In the genomic region with DNA sequence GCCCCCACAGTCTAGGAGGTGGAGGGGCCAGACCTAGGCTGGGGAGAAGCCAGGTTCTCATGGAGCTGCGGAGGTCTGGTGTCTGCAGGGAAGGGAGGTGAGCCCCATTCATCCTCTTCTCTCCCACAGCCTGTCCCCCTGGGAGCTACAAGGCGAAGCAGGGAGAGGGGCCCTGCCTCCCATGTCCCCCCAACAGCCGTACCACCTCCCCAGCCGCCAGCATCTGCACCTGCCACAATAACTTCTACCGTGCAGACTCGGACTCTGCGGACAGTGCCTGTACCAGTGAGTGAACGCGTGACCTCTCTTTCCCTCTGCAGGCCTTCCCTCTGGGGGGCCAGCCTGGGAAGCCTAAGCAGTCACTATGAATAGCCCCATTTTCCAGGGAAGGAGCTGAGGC, we compare ENCODE assay signal across 15 cellular contexts.
"Had no signal": no experiment of that assay in that cellular context is flagged by ENCODE, and none has a peak within 500 bp of the region (broad histone marks: within the 10 kb centered on the region; RNA-seq: fewer than 3 reads in every experiment).

No MANE protein-coding gene starts in this region.

- ATAC-seq: heart left ventricle; naive thymus-derived CD4-positive, alpha-beta T cell; stimulated activated naive B cell treated with anti-CD40 and anti-IgM and Interleukin-4, amounts not matched to agents 10 μg/mL and 1 μg/mL and 100 μg/mL, for 72 hours; stimulated activated naive CD8-positive, alpha-beta T cell treated with anti-CD3 and anti-CD28 coated beads, Interleukin-15, amount 100 ng/mL, for 72 hours had no signal

- H3K4me1 ChIP-seq: heart left ventricle, right atrium auricular region had no signal

- DNase-seq: cortex of kidney; dorsolateral prefrontal cortex; effector CD8-positive, alpha-beta T cell; foreskin melanocyte; heart left ventricle; hypothalamus; kidney glomerular epithelial cell; naive thymus-derived CD4-positive, alpha-beta T cell; sigmoid colon; stimulated activated CD4-positive, alpha-beta T cell treated with anti-CD3 and anti-CD28 coated beads, Interleukin-2, amount 100 ng/mL, for 24 hours; stimulated activated CD4-positive, alpha-beta T cell treated with anti-CD3 and anti-CD28 coated beads, Interleukin-4, amount 100 ng/mL, for 4 hours; stimulated activated naive B cell treated with anti-CD40 and anti-IgM and Interleukin-4, amounts not matched to agents 10 μg/mL and 1 μg/mL and 100 μg/mL, for 72 hours; stimulated activated naive CD8-positive, alpha-beta T cell treated with anti-CD3 and anti-CD28 coated beads, Interleukin-15, amount 100 ng/mL, for 72 hours had no signal

- H3K9me3 ChIP-seq: heart left ventricle, right atrium auricular region, sigmoid colon had no signal

- H3K27ac ChIP-seq: heart left ventricle, right atrium auricular region, sigmoid colon had no signal

- H3K27me3 ChIP-seq: dorsolateral prefrontal cortex, heart left ventricle, right atrium auricular region, sigmoid colon had no signal

- H3K4me3 ChIP-seq: dorsolateral prefrontal cortex, heart left ventricle, right atrium auricular region, sigmoid colon, skin epidermis had no signal
